9 cellular contexts compared by ENCODE assay signal in genomic region chr10:119496282-119496681, GRCh38. TPM values are rescaled to one million over a fixed set of nuclear protein-coding genes. Genes with fewer than 3 reads are reported as not detected.
DNase-seq lines count a peak whose midpoint lies in the region; ATAC-seq and TF ChIP-seq lines count a peak whose summit lies in the region.
"Had no signal": no experiment of that assay in that cellular context is flagged by ENCODE, and none has a peak within 500 bp of the region (broad histone marks: within the 10 kb centered on the region; RNA-seq: fewer than 3 reads in every experiment).

No MANE protein-coding gene starts in this region.

- H3K4me3 ChIP-seq in adrenal gland: no peak overlapping the region
- H3K4me3 ChIP-seq: stomach had no signal

- no peaks in the 10 kb centered on the region for H3K36me3 ChIP-seq in adrenal gland (replicated peaks in 1 of 2)
- H3K36me3 ChIP-seq: stomach had no signal

- H3K27ac ChIP-seq in adrenal gland: no peak overlapping the region

- TF ChIP-seq POLR2A in adrenal gland (IDR thresholded peaks at IDR 0.05): no peak

- peak; percentile 24 for DNase-seq in stimulated activated naive CD4-positive, alpha-beta T cell treated with Interleukin-2 at 50 U/mL for 16 hours (lab: John Stamatoyannopoulos, UW)
- no peak for DNase-seq in stimulated activated naive CD4-positive, alpha-beta T cell (lab: John Stamatoyannopoulos, UW)
- peak; percentile 46 for DNase-seq in activated naive CD4-positive, alpha-beta T cell treated with Interleukin-2 at 50 U/mL for 16 hours
- no peak for DNase-seq in GOT3 (lab: John Stamatoyannopoulos, UW)
- no peak for DNase-seq in amniotic stem cell (lab: John Stamatoyannopoulos, UW)
- DNase-seq in HuH-7.5 (ENCODE audit: low spot score): no peak
- DNase-seq in adrenal gland: no peak
- DNase-seq: stomach had no signal

- H3K4me1 ChIP-seq in adrenal gland (replicated peaks in 1 of 2): no peaks in the 10 kb centered on the region

- TF ChIP-seq CTCF in adrenal gland (IDR thresholded peaks at IDR 0.05): no peak

- no peaks in the 10 kb centered on the region for H3K9me3 ChIP-seq in adrenal gland (replicated peaks in 1 of 3)
- H3K9me3 ChIP-seq: stomach had no signal

- 83 to 88% (median 86%) methylated on average over 3 to 6 of the region's 6 CpGs for WGBS in adrenal gland, 4 donors

- peak; percentile 76 for ATAC-seq in HG03135 (IDR thresholded peaks at IDR 0.05; ENCODE audit: unreplicated experiment)

- no peaks in the 10 kb centered on the region for H3K27me3 ChIP-seq in adrenal gland
- H3K27me3 ChIP-seq: stomach had no signal

- intact Hi-C loops in adrenal gland (cut with DNase I): no loop called here

RNA-seq across cellular contexts. Expression of gene RGS10, which starts 46.2 kb away (rescaled TPM):
- total RNA-seq in adrenal gland: 10 to 100 TPM in 7 of 8 donors, 1 to 10 TPM in 1; 9.7 to 28.1 (median 15.7) TPM
- polyA plus RNA-seq in adrenal gland: 10 to 100 TPM; 12.4 to 26.0 (median 19.8) TPM

Comparison
In these comparisons a context has a peak if more than half of its experiments do, and no peak if none do; other contexts are left out.
1. DNase-seq: peak in stimulated activated naive CD4-positive, alpha-beta T cell treated with Interleukin-2 at 50 U/mL for 16 hours (single experiment) and activated naive CD4-positive, alpha-beta T cell treated with Interleukin-2 at 50 U/mL for 16 hours (single experiment); none in stimulated activated naive CD4-positive, alpha-beta T cell (0 of 6), GOT3 (single experiment), amniotic stem cell (single experiment), HuH-7.5 (single experiment) and adrenal gland (0 of 7).